25 cellular contexts compared by ENCODE assay signal in genomic region chr2:24434576-24434975, GRCh38. TPM values are rescaled to one million over a fixed set of nuclear protein-coding genes. Genes with fewer than 3 reads are reported as not detected.
DNase-seq lines count a peak whose midpoint lies in the region; ATAC-seq, FAIRE-seq and TF ChIP-seq lines count a peak whose summit lies in the region.
"Had no signal": no experiment of that assay in that cellular context is flagged by ENCODE, and none has a peak within 500 bp of the region (broad histone marks: within the 10 kb centered on the region; RNA-seq: fewer than 3 reads in every experiment).

No MANE protein-coding gene starts in this region.

- peak; percentile 29 to 57 (median 40) for ATAC-seq in heart left ventricle
- peak; percentile 23 for ATAC-seq in upper lobe of right lung
- ATAC-seq: activated CD4-positive, alpha-beta T cell treated with anti-CD3 and anti-CD28 coated beads for 36 hours; activated T-helper 17 cell treated with anti-CD3 and anti-CD28 coated beads, Interleukin-2, amount 50 U/mL, for 72 hours; naive thymus-derived CD4-positive, alpha-beta T cell had no signal

- no peak overlapping the region for H3K4me2 ChIP-seq in astrocyte (ENCODE audit: low read length)
- no peak overlapping the region for H3K4me2 ChIP-seq in neuronal stem cell (ENCODE audit: insufficient read depth, low read length, poor library complexity, severe bottlenecking)

- no peaks in the 10 kb centered on the region for H3K36me3 ChIP-seq in astrocyte (ENCODE audit: insufficient read depth, low read length)
- H3K36me3 ChIP-seq in heart left ventricle = no peaks in the 10 kb centered on the region
- H3K36me3 ChIP-seq in neuronal stem cell (replicated peaks in 1 of 2; ENCODE audit: control insufficient read depth in 2 of 2, insufficient read depth in 2 of 2, low read length in 2 of 2) = no peaks in the 10 kb centered on the region
- no peaks in the 10 kb centered on the region for H3K36me3 ChIP-seq in upper lobe of right lung
- no peaks in the 10 kb centered on the region for H3K36me3 ChIP-seq in WERI-Rb-1
- H3K36me3 ChIP-seq in kidney (ENCODE audit: control insufficient read depth in 1 of 2, insufficient read depth in 2 of 2, low read length in 2 of 2) = no peaks in the 10 kb centered on the region
- H3K36me3 ChIP-seq: pancreas had no signal

- no peaks in the 10 kb centered on the region for H3K9me3 ChIP-seq in astrocyte (ENCODE audit: insufficient read depth, low read depth, low read length)
- H3K9me3 ChIP-seq in heart left ventricle = no peaks in the 10 kb centered on the region
- H3K9me3 ChIP-seq in neuronal stem cell (replicated peaks in 1 of 2; ENCODE audit: control insufficient read depth in 2 of 2, insufficient read depth in 1 of 2, low read depth in 1 of 2, low read length in 2 of 2) = no peaks in the 10 kb centered on the region
- H3K9me3 ChIP-seq in upper lobe of right lung = no peaks in the 10 kb centered on the region
- no peaks in the 10 kb centered on the region for H3K9me3 ChIP-seq in WERI-Rb-1 (ENCODE audit: severe bottlenecking)
- no peaks in the 10 kb centered on the region for H3K9me3 ChIP-seq in kidney (ENCODE audit: control insufficient read depth in 1 of 2, low read length in 2 of 2)
- H3K9me3 ChIP-seq: pancreas had no signal

- no peaks in the 10 kb centered on the region for H3K27me3 ChIP-seq in astrocyte (ENCODE audit: insufficient read depth, low read length)
- H3K27me3 ChIP-seq in heart left ventricle = no peaks in the 10 kb centered on the region
- H3K27me3 ChIP-seq in neuronal stem cell (ENCODE audit: control insufficient read depth in 3 of 3, insufficient read depth in 3 of 3, low read depth in 1 of 3, low read length in 3 of 3) = peaks cover 0 to 8% (median 0%) of the 10 kb centered on the region in 3 experiments
- H3K27me3 ChIP-seq in upper lobe of right lung = no peaks in the 10 kb centered on the region
- H3K27me3 ChIP-seq in WERI-Rb-1 (ENCODE audit: insufficient read depth, low read depth, severe bottlenecking) = no peaks in the 10 kb centered on the region
- H3K27me3 ChIP-seq: pancreas had no signal

- H3K4me3 ChIP-seq in astrocyte (ENCODE audit: insufficient read depth, low read depth, low read length) (no peak overlapping the region), heart left ventricle (no peak overlapping the region), neuronal stem cell (ENCODE audit: low read length in 2 of 2) (no peak overlapping the region), upper lobe of right lung (no peak overlapping the region), WERI-Rb-1 (ENCODE audit: low read depth, low read length) (no peak overlapping the region), kidney (ENCODE audit: low read length in 2 of 2) (no peak overlapping the region)
- H3K4me3 ChIP-seq: coronary artery, pancreas, skin epidermis had no signal

- H3K36me3 Mint-ChIP-seq in astrocyte (ENCODE audit: low read depth, unreplicated experiment) = no peaks in the 10 kb centered on the region
- H3K36me3 Mint-ChIP-seq: activated naive CD8-positive, alpha-beta T cell; naive thymus-derived CD4-positive, alpha-beta T cell; type B pancreatic cell had no signal

- no peak overlapping the region for H2BK12ac ChIP-seq in neuronal stem cell (ENCODE audit: low read length)

- H3K79me1 ChIP-seq in neuronal stem cell (ENCODE audit: low read depth, low read length) = no peaks in the 10 kb centered on the region

- intact Hi-C loops in heart left ventricle (cut with DNase I) = loop anchor here in 3 of 10 donors (2.0 to 10.0 kb wide), 3 partner anchors 56 to 120 kb away; partner anchors contain the start of gene NCOA1 (in 2 of the 3)
- intact Hi-C loops in upper lobe of right lung (cut with DNase I) = no loop called here
- intact Hi-C loops in kidney (cut with DNase I) = no loop called here

- peaks cover 8% of the 10 kb centered on the region for H3K27me3 Mint-ChIP-seq in astrocyte (ENCODE audit: low read depth, unreplicated experiment)
- H3K27me3 Mint-ChIP-seq: activated CD4-positive, alpha-beta T cell treated with anti-CD3 and anti-CD28 coated beads for 36 hours; activated naive CD8-positive, alpha-beta T cell; activated T-helper 17 cell treated with anti-CD3 and anti-CD28 coated beads, Interleukin-2, amount 50 U/mL, for 72 hours; B cell; naive thymus-derived CD4-positive, alpha-beta T cell; type B pancreatic cell had no signal

- H2BK120ac ChIP-seq in neuronal stem cell (ENCODE audit: low read depth, low read length) = no peak overlapping the region

- no peak overlapping the region for H2BK5ac ChIP-seq in neuronal stem cell (ENCODE audit: low read length)

- H3K18ac ChIP-seq in neuronal stem cell (ENCODE audit: low read length) = no peak overlapping the region

- H2BK15ac ChIP-seq in neuronal stem cell (ENCODE audit: low read length) = no peak overlapping the region

- no peak overlapping the region for H4K91ac ChIP-seq in neuronal stem cell (ENCODE audit: low read depth, low read length, poor library complexity)

- TF ChIP-seq POLR2A in heart left ventricle (IDR thresholded peaks at IDR 0.05) = no peak

- DNase-seq in astrocyte (ENCODE audit: low read depth) (no peak), heart left ventricle (peak in 3 of 5 donors; percentile 21 to 68 (median 27)), neuronal stem cell (ENCODE audit: low spot score) (no peak), upper lobe of right lung (no peak), RCC 7860 (ENCODE audit: low spot score) (no peak), WERI-Rb-1 (no peak), kidney (no peak)
- DNase-seq: activated CD4-positive, alpha-beta T cell treated with anti-CD3 and anti-CD28 coated beads for 36 hours; mesenchymal stem cell; naive thymus-derived CD4-positive, alpha-beta T cell; NCI-H1436; NCI-H69; pancreas; SHP77; stimulated activated CD4-positive, alpha-beta T cell treated with anti-CD3 and anti-CD28 coated beads, Interleukin-2, amount 100 ng/mL, for 24 hours; stimulated activated naive CD4-positive, alpha-beta T cell had no signal

- FAIRE-seq in astrocyte (lab: Jason Lieb, UNC) (no peak), RCC 7860 (lab: Jason Lieb, UNC) (no peak), kidney (lab: Jason Lieb, UNC) (no peak)
- FAIRE-seq: D721Med, endometrium, keratinocyte, pancreas had no signal

- no peak overlapping the region for H3K9ac ChIP-seq in astrocyte (ENCODE audit: low read length)
- H3K9ac ChIP-seq in neuronal stem cell (ENCODE audit: low read depth, low read length, poor library complexity) = no peak overlapping the region
- H3K9ac ChIP-seq in kidney (ENCODE audit: low read length in 2 of 2) = no peak overlapping the region

- H3K4me1 ChIP-seq in astrocyte (ENCODE audit: insufficient read depth, low read length) (peaks cover 8% of the 10 kb centered on the region), heart left ventricle (peaks cover 4 to 50% (median 32%) of the 10 kb centered on the region in 12 donors), neuronal stem cell (ENCODE audit: control insufficient read depth in 2 of 2, insufficient read depth in 1 of 2, low read depth in 1 of 2, low read length in 2 of 2) (peaks cover 0 to 9% of the 10 kb centered on the region in 2 donors), upper lobe of right lung (peaks cover 29% of the 10 kb centered on the region), kidney (ENCODE audit: control insufficient read depth in 1 of 2, insufficient read depth in 1 of 2, low read depth in 1 of 2, low read length in 2 of 2) (peaks cover 3 to 4% of the 10 kb centered on the region in 2 donors)

- peak overlapping the region; percentile 49 for H2AK5ac ChIP-seq in neuronal stem cell (ENCODE audit: low read depth, low read length)

- peak overlapping the region; percentile 67 for H2AFZ ChIP-seq in astrocyte (ENCODE audit: low read depth, low read length)
- no peak overlapping the region for H2AFZ ChIP-seq in neuronal stem cell (ENCODE audit: low read length)

- H3K23ac ChIP-seq in neuronal stem cell (ENCODE audit: low read depth, low read length, poor library complexity) = no peak overlapping the region

- H3K27ac ChIP-seq in astrocyte (ENCODE audit: low read depth, low read length) (no peak overlapping the region), heart left ventricle (peak overlapping the region in 11 of 12 donors; percentile 40 to 80 (median 68)), neuronal stem cell (replicated peaks; ENCODE audit: low read length) (no peak overlapping the region), upper lobe of right lung (peak overlapping the region; percentile 79), WERI-Rb-1 (no peak overlapping the region), kidney (ENCODE audit: low read depth in 2 of 2, low read length in 2 of 2) (no peak overlapping the region)
- H3K27ac ChIP-seq: pancreas had no signal

- H4K8ac ChIP-seq in neuronal stem cell (ENCODE audit: low read depth, low read length) = no peak overlapping the region

- no peaks in the 10 kb centered on the region for H4K20me1 ChIP-seq in astrocyte (ENCODE audit: insufficient read depth, low read length)

- TF ChIP-seq CTCF in astrocyte (IDR thresholded peaks at IDR 0.05; ENCODE audit: insufficient read depth, low read depth, low read length) (no peak), heart left ventricle (IDR thresholded peaks at IDR 0.05) (no peak), upper lobe of right lung (IDR thresholded peaks at IDR 0.05) (no peak), WERI-Rb-1 (IDR thresholded peaks at IDR 0.05; ENCODE audit: low read depth, low read length) (no peak), kidney (IDR thresholded peaks at IDR 0.05; ENCODE audit: borderline replicate concordance, extremely low read depth, insufficient read depth) (no peak)

- no peak overlapping the region for H3K4ac ChIP-seq in neuronal stem cell (ENCODE audit: low read length)

- no peaks in the 10 kb centered on the region for H3K9me3 Mint-ChIP-seq in astrocyte (ENCODE audit: unreplicated experiment)
- H3K9me3 Mint-ChIP-seq: activated T-helper 17 cell treated with anti-CD3 and anti-CD28 coated beads, Interleukin-2, amount 50 U/mL, for 72 hours; naive thymus-derived CD4-positive, alpha-beta T cell; type B pancreatic cell had no signal

- H3K79me2 ChIP-seq in astrocyte (ENCODE audit: insufficient read depth, low read length) = no peaks in the 10 kb centered on the region

- H3K4me3 Mint-ChIP-seq in astrocyte (ENCODE audit: unreplicated experiment) = no peak overlapping the region
- H3K4me3 Mint-ChIP-seq: activated CD4-positive, alpha-beta T cell treated with anti-CD3 and anti-CD28 coated beads for 36 hours; activated naive CD8-positive, alpha-beta T cell; activated T-helper 17 cell treated with anti-CD3 and anti-CD28 coated beads, Interleukin-2, amount 50 U/mL, for 72 hours; B cell; naive thymus-derived CD4-positive, alpha-beta T cell; type B pancreatic cell had no signal

- H3K14ac ChIP-seq in neuronal stem cell (ENCODE audit: low read length) = no peak overlapping the region

- H3K27ac Mint-ChIP-seq in astrocyte (ENCODE audit: unreplicated experiment) = no peak overlapping the region
- H3K27ac Mint-ChIP-seq: activated CD4-positive, alpha-beta T cell treated with anti-CD3 and anti-CD28 coated beads for 36 hours; activated naive CD8-positive, alpha-beta T cell; activated T-helper 17 cell treated with anti-CD3 and anti-CD28 coated beads, Interleukin-2, amount 50 U/mL, for 72 hours; B cell; type B pancreatic cell had no signal

- H3K4me1 Mint-ChIP-seq in astrocyte (ENCODE audit: low read depth, unreplicated experiment) = peaks cover 9% of the 10 kb centered on the region
- H3K4me1 Mint-ChIP-seq: activated CD4-positive, alpha-beta T cell treated with anti-CD3 and anti-CD28 coated beads for 36 hours; activated T-helper 17 cell treated with anti-CD3 and anti-CD28 coated beads, Interleukin-2, amount 50 U/mL, for 72 hours; B cell; naive thymus-derived CD4-positive, alpha-beta T cell had no signal

RNA-seq across cellular contexts. Expression of gene NCOA1, which starts 56.5 kb away (rescaled TPM):
- total RNA-seq in astrocyte (14.7 and 15.2 TPM in 2 replicates), heart left ventricle (10 to 100 TPM; 23.9 to 42.3 (median 33.2) TPM), upper lobe of right lung (46.9 TPM), kidney (41.5 TPM)
- polyA plus RNA-seq in heart left ventricle (10 to 100 TPM in 1 of 2 donors, 1 to 10 TPM in 1; 8.5 to 17.3 TPM), kidney (ENCODE audit: insufficient read depth, low read depth, low replicate concordance) (11.6 TPM)
- 11.9 TPM for polyA plus RNA-seq in neuronal stem cell (2013, experiment 1 of 2)
- polyA plus RNA-seq in neuronal stem cell (2013, experiment 2 of 2) = 12.1 TPM

Comparison
In these comparisons a context has a peak if more than half of its experiments do, and no peak if none do; other contexts are left out.
1. DNase-seq: peak in heart left ventricle (3 of 5); none in astrocyte (single experiment), neuronal stem cell (single experiment), upper lobe of right lung (single experiment), RCC 7860 (single experiment), WERI-Rb-1 (single experiment) and kidney (single experiment).
2. H3K27ac ChIP-seq: peak in heart left ventricle (11 of 12) and upper lobe of right lung (single experiment); none in astrocyte (single experiment), neuronal stem cell (single experiment), WERI-Rb-1 (single experiment) and kidney (0 of 2).